Comparison of ENCODE assay signal across 9 cellular contexts in genomic region chrX:71669947-71670346, GRCh38. TPM values are rescaled to one million over a fixed set of nuclear protein-coding genes. Genes with fewer than 3 reads are reported as not detected.
DNase-seq lines count a peak whose midpoint lies in the region; ATAC-seq and TF ChIP-seq lines count a peak whose summit lies in the region.
"Not testable (repeated sequence)": the region's sequence is repeated elsewhere in the genome, so short reads cannot be mapped to it uniquely, and the experiment has no call there.
"Had no signal": no experiment of that assay in that cellular context is flagged by ENCODE, and none has a peak within 500 bp of the region (broad histone marks: within the 10 kb centered on the region; RNA-seq: fewer than 3 reads in every experiment).

No MANE protein-coding gene starts in this region.

- POLR2A ChIA-PET in activated CD8-positive, alpha-beta T cell treated with anti-CD3 and anti-CD28 coated beads for 36 hours (lab: Charles Lee) = not testable (repeated sequence)

- DNase-seq in ACHN (peak; percentile 12), NCI-H82 (lab: John Stamatoyannopoulos, UW) (peak; percentile 71), iPS DF 6.9 (ENCODE audit: low read depth, low spot score) (peak; percentile 25)
- peak; percentile 53 for DNase-seq in activated CD8-positive, alpha-beta T cell treated with anti-CD3 and anti-CD28 coated beads for 36 hours
- DNase-seq in colonic mucosa; osteocyte (ENCODE audit: extremely low spot score, unreplicated experiment): not testable (repeated sequence)

- in situ Hi-C loops in ACHN (cut with HindIII; ENCODE audit: low pct_ligation_motif_present, low pct_unique_long_range_greater_than_20kb, low sequenced_read_pairs) = not testable (repeated sequence)

- not testable (repeated sequence) for H3K4me3 ChIP-seq in colonic mucosa; iPS DF 6.9 (ENCODE audit: low read length)

- H3K27me3 ChIP-seq in colonic mucosa; iPS DF 6.9 (ENCODE audit: control insufficient read depth, insufficient read depth, low read length): not testable (repeated sequence)

- H3K27ac Mint-ChIP-seq in activated CD8-positive, alpha-beta T cell treated with anti-CD3 and anti-CD28 coated beads for 36 hours; osteocyte (ENCODE audit: unreplicated experiment): not testable (repeated sequence)

- H3K9ac ChIP-seq in colonic mucosa (ENCODE audit: low read depth in 2 of 2, low read length in 2 of 2) = not testable (repeated sequence)

- not testable (repeated sequence) for H3K4me1 ChIP-seq in colonic mucosa; iPS DF 6.9 (ENCODE audit: control insufficient read depth, insufficient read depth, low read length)

- not testable (repeated sequence) for H3K27me3 Mint-ChIP-seq in activated CD8-positive, alpha-beta T cell treated with anti-CD3 and anti-CD28 coated beads for 36 hours; osteocyte (ENCODE audit: unreplicated experiment)

- peaks cover 21% of the 10 kb centered on the region for H3K4me1 Mint-ChIP-seq in activated CD8-positive, alpha-beta T cell treated with anti-CD3 and anti-CD28 coated beads for 36 hours (ENCODE audit: low read depth)
- not testable (repeated sequence) for H3K4me1 Mint-ChIP-seq in osteocyte (ENCODE audit: unreplicated experiment)

- H3K36me3 Mint-ChIP-seq in activated CD8-positive, alpha-beta T cell treated with anti-CD3 and anti-CD28 coated beads for 36 hours (ENCODE audit: low read depth); osteocyte (ENCODE audit: unreplicated experiment): not testable (repeated sequence)

- not testable (repeated sequence) for H3K4me3 Mint-ChIP-seq in activated CD8-positive, alpha-beta T cell treated with anti-CD3 and anti-CD28 coated beads for 36 hours; osteocyte (ENCODE audit: unreplicated experiment)

- TF ChIP-seq CTCF in GM12872 (IDR thresholded peaks at IDR 0.05; ENCODE audit: insufficient read depth, low read depth, low read length) = peak; percentile 66
- TF ChIP-seq CTCF in activated CD8-positive, alpha-beta T cell treated with anti-CD3 and anti-CD28 coated beads for 36 hours (IDR thresholded peaks at IDR 0.05) = peak; percentile 53
- peak; percentile 18 for TF ChIP-seq CTCF in colonic mucosa (IDR thresholded peaks at IDR 0.05)
- TF ChIP-seq CTCF in osteocyte (IDR thresholded peaks at IDR 0.05) = peak; percentile 51

- H3K27ac ChIP-seq in colonic mucosa; iPS DF 6.9 (ENCODE audit: low read length): not testable (repeated sequence)

- not testable (repeated sequence) for H3K36me3 ChIP-seq in colonic mucosa; iPS DF 6.9 (ENCODE audit: control insufficient read depth, insufficient read depth, low read length)

- not testable (repeated sequence) for H3K9me3 Mint-ChIP-seq in activated CD8-positive, alpha-beta T cell treated with anti-CD3 and anti-CD28 coated beads for 36 hours; osteocyte (ENCODE audit: unreplicated experiment)

- WGBS in iPS DF 6.9 (ENCODE audit: insufficient coverage, insufficient read length) = no CpG with 5 or more reads among the region's 10 CpGs

- CTCF ChIA-PET in activated CD8-positive, alpha-beta T cell treated with anti-CD3 and anti-CD28 coated beads for 36 hours (lab: Charles Lee) = interaction anchor here (1.2 to 3.3 kb wide), 3 partner anchors 51 to 201 kb away, joined by 3 to 18 read pairs (median 3); partner anchors contain the start of gene CXCR3

- ATAC-seq in HG03520 (IDR thresholded peaks at IDR 0.05; ENCODE audit: unreplicated experiment) = peak; percentile 60
- peak; percentile 77 for ATAC-seq in activated CD8-positive, alpha-beta T cell treated with anti-CD3 and anti-CD28 coated beads for 36 hours

- intact Hi-C loops in activated CD8-positive, alpha-beta T cell treated with anti-CD3 and anti-CD28 coated beads for 36 hours (cut with micrococcal nuclease); colonic mucosa (cut with DNase I): not testable (repeated sequence)

- not testable (repeated sequence) for H3K9me3 ChIP-seq in colonic mucosa; iPS DF 6.9 (ENCODE audit: control insufficient read depth, insufficient read depth, low read length)

RNA-seq across cellular contexts. Expression of gene CXorf49, which starts 48.1 kb away (rescaled TPM):
- not detected for total RNA-seq in activated CD8-positive, alpha-beta T cell treated with anti-CD3 and anti-CD28 coated beads for 36 hours
- total RNA-seq in colonic mucosa = not detected
- not detected in 2 replicates for total RNA-seq in osteocyte
- total RNA-seq: glomerular endothelial cell had no signal

RNA-seq across cellular contexts. Expression of gene CXCR3, which starts 51.6 kb away (rescaled TPM):
- total RNA-seq in activated CD8-positive, alpha-beta T cell treated with anti-CD3 and anti-CD28 coated beads for 36 hours = 10 to 100 TPM; 42.4 to 43.8 TPM
- total RNA-seq in colonic mucosa = 1 to 10 TPM; 2.1 to 3.9 TPM
- total RNA-seq in osteocyte = not detected in 2 replicates
- total RNA-seq: glomerular endothelial cell had no signal

Comparison
In these comparisons a context has a peak if more than half of its experiments do, and no peak if none do; other contexts are left out.
1. RNA of gene CXCR3, which starts 51.6 kb away (total RNA-seq): 42.4 to 43.8 TPM in activated CD8-positive, alpha-beta T cell treated with anti-CD3 and anti-CD28 coated beads for 36 hours; 2.1 to 3.9 TPM in colonic mucosa and not detected in osteocyte; every median in the first group is over 4 times any median in the second.
2. Peak in every context shown above with its lines, with median percentiles within 50 percentile points of each other: CTCF ChIP-seq.